Comparison of ENCODE assay signal across 1 cellular context in the genomic region with DNA sequence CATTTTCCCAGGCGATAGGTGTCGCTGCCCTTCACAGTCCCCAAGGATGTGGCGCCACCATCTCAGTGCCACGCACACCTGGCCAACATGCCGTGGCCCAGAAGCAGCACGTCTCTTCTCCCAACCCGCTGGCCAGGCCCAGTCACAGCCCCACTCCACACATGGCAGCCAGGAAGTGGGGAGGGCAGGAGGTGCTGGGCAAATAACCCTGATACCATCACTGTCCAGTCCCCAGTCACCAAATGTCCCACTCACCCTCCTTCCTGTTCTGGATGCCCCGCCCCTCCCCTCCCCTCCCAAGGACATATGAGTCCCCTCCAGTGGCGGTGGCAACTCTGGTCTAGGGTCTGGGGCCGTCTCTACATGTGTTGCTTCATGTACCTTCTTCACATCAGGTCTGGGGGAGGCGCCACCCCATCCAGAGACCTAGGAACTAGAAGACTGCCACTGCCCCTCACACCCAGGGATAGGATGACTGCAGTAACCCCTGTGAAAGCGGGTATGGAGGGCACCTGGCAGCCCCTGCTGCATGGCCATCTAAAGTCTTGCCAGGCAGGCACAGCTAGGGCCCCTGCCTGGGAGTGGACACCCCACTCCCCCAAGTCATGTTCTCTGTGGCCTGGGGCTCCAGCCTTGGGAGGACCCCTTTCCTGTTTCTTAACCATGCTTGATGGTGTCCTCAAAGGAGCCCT.
TF ChIP-seq lines count a peak whose summit lies in the region.

No MANE protein-coding gene starts in this region.

TF ChIP-seq in IMR-90, 13 proteins besides CTCF, POLR2A, EP300 and RAD21:
- TF ChIP-seq FOS (IDR thresholded peaks at IDR 0.05; ENCODE audit: low read depth, low read length) (no peak), CHD1 (IDR thresholded peaks at IDR 0.05; ENCODE audit: low read depth, low read length) (no peak), BHLHE40 (IDR thresholded peaks at IDR 0.05; ENCODE audit: low read depth, low read length) (no peak), SMC3 (IDR thresholded peaks at IDR 0.05; ENCODE audit: low read depth, low read length) (no peak), MAZ (IDR thresholded peaks at IDR 0.05; ENCODE audit: borderline replicate concordance, low read depth, low read length) (no peak), MXI1 (IDR thresholded peaks at IDR 0.05; ENCODE audit: borderline replicate concordance, low read depth, low read length) (no peak), USF2 (IDR thresholded peaks at IDR 0.05; ENCODE audit: low read depth, low read length) (no peak), NFE2L2 (IDR thresholded peaks at IDR 0.05; ENCODE audit: low read depth, low read length) (no peak), RFX5 (IDR thresholded peaks at IDR 0.05; ENCODE audit: low read depth, low read length) (no peak), MAFK (IDR thresholded peaks at IDR 0.05; ENCODE audit: low read depth, low read length) (no peak), RCOR1 (IDR thresholded peaks at IDR 0.05; ENCODE audit: insufficient replicate concordance, low read length) (no peak), CEBPB (IDR thresholded peaks at IDR 0.05; ENCODE audit: low read depth, low read length) (no peak)
- TF ChIP-seq, protein P1, sequence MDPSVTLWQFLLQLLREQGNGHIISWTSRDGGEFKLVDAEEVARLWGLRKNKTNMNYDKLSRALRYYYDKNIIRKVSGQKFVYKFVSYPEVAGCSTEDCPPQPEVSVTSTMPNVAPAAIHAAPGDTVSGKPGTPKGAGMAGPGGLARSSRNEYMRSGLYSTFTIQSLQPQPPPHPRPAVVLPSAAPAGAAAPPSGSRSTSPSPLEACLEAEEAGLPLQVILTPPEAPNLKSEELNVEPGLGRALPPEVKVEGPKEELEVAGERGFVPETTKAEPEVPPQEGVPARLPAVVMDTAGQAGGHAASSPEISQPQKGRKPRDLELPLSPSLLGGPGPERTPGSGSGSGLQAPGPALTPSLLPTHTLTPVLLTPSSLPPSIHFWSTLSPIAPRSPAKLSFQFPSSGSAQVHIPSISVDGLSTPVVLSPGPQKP (IDR thresholded peaks at IDR 0.05; ENCODE audit: borderline replicate concordance, low read depth, low read length), result no peak
